In genomic region chr13:99218969-99219368, GRCh38 we compare ENCODE assay signal across 8 cellular contexts. TPM values are rescaled to one million over a fixed set of nuclear protein-coding genes. Genes with fewer than 3 reads are reported as not detected.
DNase-seq lines count a peak whose midpoint lies in the region; ATAC-seq, FAIRE-seq and TF ChIP-seq lines count a peak whose summit lies in the region.

No MANE protein-coding gene starts in this region.

- no peaks in the 10 kb centered on the region for H3K27me3 Mint-ChIP-seq in CD4-positive, CD25-positive, alpha-beta regulatory T cell

- H3K9me3 ChIP-seq in CD4-positive, CD25-positive, alpha-beta regulatory T cell (ENCODE audit: control insufficient read depth in 2 of 2, low read length in 2 of 2), result no peaks in the 10 kb centered on the region
- peaks cover 13% of the 10 kb centered on the region for H3K9me3 ChIP-seq in left ventricle myocardium inferior (replicated peaks)

- H3K36me3 ChIP-seq in CD4-positive, CD25-positive, alpha-beta regulatory T cell (ENCODE audit: control insufficient read depth, insufficient read depth, low read length), result peaks cover 4% of the 10 kb centered on the region
- H3K36me3 ChIP-seq in left ventricle myocardium inferior, result peaks cover 5% of the 10 kb centered on the region

- H3K27ac Mint-ChIP-seq in CD4-positive, CD25-positive, alpha-beta regulatory T cell, result peak overlapping the region; percentile 92 to 99 (median 96)

- H3K9me3 Mint-ChIP-seq in CD4-positive, CD25-positive, alpha-beta regulatory T cell, result no peaks in the 10 kb centered on the region

- H3K36me3 Mint-ChIP-seq in CD4-positive, CD25-positive, alpha-beta regulatory T cell, result peaks cover 26% of the 10 kb centered on the region

- peak overlapping the region; percentile 82 for H3K27ac ChIP-seq in CD4-positive, CD25-positive, alpha-beta regulatory T cell (ENCODE audit: insufficient read depth, low read length, poor library complexity, severe bottlenecking)
- H3K27ac ChIP-seq in left ventricle myocardium inferior (replicated peaks), result peak overlapping the region; percentile 75

- intact Hi-C loops in left ventricle myocardium inferior (cut with micrococcal nuclease), result no loop called here

- H3K4me1 ChIP-seq in CD4-positive, CD25-positive, alpha-beta regulatory T cell (ENCODE audit: control insufficient read depth, insufficient read depth, low read length, poor library complexity, severe bottlenecking), result peaks cover 84% of the 10 kb centered on the region
- H3K4me1 ChIP-seq in left ventricle myocardium inferior, result peaks cover 78% of the 10 kb centered on the region

- H3K4me3 Mint-ChIP-seq in CD4-positive, CD25-positive, alpha-beta regulatory T cell, result peak overlapping the region; percentile 68 to 97 (median 86)

- no peak for FAIRE-seq in D721Med (lab: Jason Lieb, UNC)

- DNase-seq in CD4-positive, CD25-positive, alpha-beta regulatory T cell, result peak; percentile 39 to 86 (median 81)
- DNase-seq in activated CD4-positive, alpha-beta T cell treated with anti-CD3 and anti-CD28 coated beads for 48 hours, result peak; percentile 66
- no peak for DNase-seq in left ventricle myocardium inferior
- no peak for DNase-seq in D721Med (ENCODE audit: insufficient read length, low spot score)
- no peak for DNase-seq in KG1 (lab: John Stamatoyannopoulos, UW)
- DNase-seq in NCI-H1436 treated with DMSO at 0.1 percent for 48 hours (lab: John Stamatoyannopoulos, UW), result no peak

- TF ChIP-seq CTCF in left ventricle myocardium inferior (IDR thresholded peaks at IDR 0.05; ENCODE audit: borderline replicate concordance) (no peak), D721Med (IDR thresholded peaks at IDR 0.05; ENCODE audit: insufficient read depth, missing control alignments) (no peak)

- H3K4me3 ChIP-seq in CD4-positive, CD25-positive, alpha-beta regulatory T cell (ENCODE audit: low read depth, low read length), result peak overlapping the region; percentile 71
- peak overlapping the region; percentile 1 for H3K4me3 ChIP-seq in left ventricle myocardium inferior

- H3K4me1 Mint-ChIP-seq in CD4-positive, CD25-positive, alpha-beta regulatory T cell, result peaks cover 50 to 91% (median 76%) of the 10 kb centered on the region in 4 donors

- peak; percentile 83 to 87 for ATAC-seq in CD4-positive, CD25-positive, alpha-beta regulatory T cell (ENCODE audit: low read depth in 2 of 2)
- ATAC-seq in HG02763 (IDR thresholded peaks at IDR 0.05; ENCODE audit: unreplicated experiment) (peak; percentile 35), HG03354 (IDR thresholded peaks at IDR 0.05; ENCODE audit: poor library complexity, severe bottlenecking, unreplicated experiment) (no peak)

- no peaks in the 10 kb centered on the region for H3K27me3 ChIP-seq in CD4-positive, CD25-positive, alpha-beta regulatory T cell (ENCODE audit: control insufficient read depth, insufficient read depth, low read length)
- no peaks in the 10 kb centered on the region for H3K27me3 ChIP-seq in left ventricle myocardium inferior (ENCODE audit: low read depth)

RNA-seq across cellular contexts. Expression of gene UBAC2, which starts 18.3 kb away (rescaled TPM):
- total RNA-seq in CD4-positive, CD25-positive, alpha-beta regulatory T cell, result 62.8 TPM
- polyA plus RNA-seq in CD4-positive, CD25-positive, alpha-beta regulatory T cell, result 100 to 1,000 TPM; 101 to 122 (median 105) TPM
- total RNA-seq in left ventricle myocardium inferior, result 44.3 TPM

RNA-seq across cellular contexts. Expression of gene GPR18, which starts 39.2 kb away (rescaled TPM):
- total RNA-seq in CD4-positive, CD25-positive, alpha-beta regulatory T cell, result 8.6 TPM
- polyA plus RNA-seq in CD4-positive, CD25-positive, alpha-beta regulatory T cell, result 10 to 100 TPM in 2 of 4 donors, 1 to 10 TPM in 2; 6.1 to 22.6 (median 10.5) TPM
- not detected for total RNA-seq in left ventricle myocardium inferior

Comparison
In these comparisons a context has a peak if more than half of its experiments do, and no peak if none do; other contexts are left out.
1. DNase-seq: peak in CD4-positive, CD25-positive, alpha-beta regulatory T cell (3 of 3) and activated CD4-positive, alpha-beta T cell treated with anti-CD3 and anti-CD28 coated beads for 48 hours (single experiment); none in left ventricle myocardium inferior (single experiment), D721Med (single experiment), KG1 (single experiment) and NCI-H1436 treated with DMSO at 0.1 percent for 48 hours (single experiment).